In genomic region chr3:40468018-40468417, GRCh38 we compare ENCODE assay signal across 23 cellular contexts. TPM values are rescaled to one million over a fixed set of nuclear protein-coding genes. Genes with fewer than 3 reads are reported as not detected.
A peak's percentile ranks its signal among the peaks of the same experiment; 100 is the strongest.
DNase-seq lines count a peak whose midpoint lies in the region; ATAC-seq and TF ChIP-seq lines count a peak whose summit lies in the region.
"Had no signal": no experiment of that assay in that cellular context is flagged by ENCODE, and none has a peak within 500 bp of the region (broad histone marks: within the 10 kb centered on the region; RNA-seq: fewer than 3 reads in every experiment).

No MANE protein-coding gene starts in this region.

- H3K4me3 Mint-ChIP-seq in WTC11 = no peak overlapping the region
- H3K4me3 Mint-ChIP-seq: CD4-positive, alpha-beta memory T cell had no signal

- DNase-seq in HuH-7.5 (ENCODE audit: low spot score) (peak; percentile 29), WTC11 (ENCODE audit: low spot score) (no peak), right lobe of liver (no peak)
- DNase-seq: AML-193; Caco-2; CD4-positive, alpha-beta memory T cell; DMS79 treated with DMSO at 0.1 percent for 48 hours; GF-D8; KG1; MM.1S; NCI-H2081; NCI-H2171; NCI-H345; NCI-H510A treated with DMSO at 0.1 percent for 48 hours; SJCRH30 had no signal

- TF ChIP-seq CTCF in C4-2B (conservative IDR thresholded peaks at IDR 0.05) (no peak), WTC11 (IDR thresholded peaks at IDR 0.05) (no peak), right lobe of liver (IDR thresholded peaks at IDR 0.05) (no peak)

- no peaks in the 10 kb centered on the region for H3K27me3 Mint-ChIP-seq in WTC11 (ENCODE audit: low read depth)
- H3K27me3 Mint-ChIP-seq: CD4-positive, alpha-beta memory T cell had no signal

- ATAC-seq in WTC11 (no peak), right lobe of liver (peak; percentile 95 to 98 (median 96)), HG03469 (IDR thresholded peaks at IDR 0.05; ENCODE audit: unreplicated experiment) (no peak), GM18907 (IDR thresholded peaks at IDR 0.05; ENCODE audit: unreplicated experiment) (no peak), GM19463 (IDR thresholded peaks at IDR 0.05; ENCODE audit: unreplicated experiment) (no peak)
- ATAC-seq: Right ventricle myocardium inferior, SK-N-SH treated with all-trans-retinoic acid at 6 μM for 48 hours had no signal

- no peaks in the 10 kb centered on the region for H3K9me3 Mint-ChIP-seq in WTC11
- H3K9me3 Mint-ChIP-seq: CD4-positive, alpha-beta memory T cell had no signal

- peaks cover 10% of the 10 kb centered on the region for H3K4me1 Mint-ChIP-seq in WTC11

- CTCF ChIA-PET in WTC11 (lab: Charles Lee) = no interaction called here

- POLR2A ChIA-PET in WTC11 (lab: Charles Lee) = no interaction called here

- H3K4me3 ChIP-seq in right lobe of liver = no peak overlapping the region
- H3K4me3 ChIP-seq: A549; BLaER1 treated with 17β-estradiol and CSF1 and Interleukin-3, amounts not matched to agents 10 nM and 100 nM; SJCRH30 had no signal

- peaks cover 15% of the 10 kb centered on the region for H3K36me3 Mint-ChIP-seq in WTC11

- peaks cover 4 to 17% (median 12%) of the 10 kb centered on the region in 4 donors for H3K36me3 ChIP-seq in right lobe of liver

- TF ChIP-seq POLR2A in right lobe of liver (IDR thresholded peaks at IDR 0.05) = no peak

- H3K9me3 ChIP-seq in right lobe of liver = no peaks in the 10 kb centered on the region
- H3K9me3 ChIP-seq: A549; BLaER1 treated with 17β-estradiol and CSF1 and Interleukin-3, amounts not matched to agents 10 nM and 100 nM; Caco-2; SJCRH30 had no signal

- H3K4me1 ChIP-seq in right lobe of liver = peaks cover 0 to 3% (median 0%) of the 10 kb centered on the region in 4 donors
- H3K4me1 ChIP-seq: A549, Caco-2, SJCRH30 had no signal

- H3K27ac ChIP-seq in C4-2B = peak overlapping the region; percentile 51
- H3K27ac ChIP-seq in right lobe of liver = peak overlapping the region in 2 of 3 donors; percentile 9 to 27
- H3K27ac ChIP-seq: A549; BLaER1 treated with 17β-estradiol and CSF1 and Interleukin-3, amounts not matched to agents 10 nM and 100 nM; SJCRH30 had no signal

- WGBS in right lobe of liver (ENCODE audit: insufficient coverage, low coverage, low lambda C conversion rate, missing lambda C conversion rate) = 36% methylated on average over 4 of the region's 4 CpGs

- intact Hi-C loops in right lobe of liver (cut with DNase I) = no loop called here

- H3K27ac Mint-ChIP-seq in WTC11 = peak overlapping the region; percentile 69; the same call in 1 of the 2 replicates

- no peaks in the 10 kb centered on the region for H3K27me3 ChIP-seq in right lobe of liver
- H3K27me3 ChIP-seq: BLaER1 treated with 17β-estradiol and CSF1 and Interleukin-3, amounts not matched to agents 10 nM and 100 nM; SJCRH30 had no signal

TF ChIP-seq in WTC11, 78 proteins besides CTCF, POLR2A, EP300 and RAD21:
- TF ChIP-seq MAX (CRISPR knock-in tag; IDR thresholded peaks at IDR 0.05) (no peak), ZBTB21 (CRISPR knock-in tag; IDR thresholded peaks at IDR 0.05; ENCODE audit: borderline replicate concordance) (no peak), RELA (CRISPR knock-in tag; IDR thresholded peaks at IDR 0.05; ENCODE audit: borderline replicate concordance) (no peak), GABPB1 (CRISPR knock-in tag; IDR thresholded peaks at IDR 0.05) (no peak), JUN (CRISPR knock-in tag; IDR thresholded peaks at IDR 0.05) (no peak)
- TF ChIP-seq, protein P1, sequence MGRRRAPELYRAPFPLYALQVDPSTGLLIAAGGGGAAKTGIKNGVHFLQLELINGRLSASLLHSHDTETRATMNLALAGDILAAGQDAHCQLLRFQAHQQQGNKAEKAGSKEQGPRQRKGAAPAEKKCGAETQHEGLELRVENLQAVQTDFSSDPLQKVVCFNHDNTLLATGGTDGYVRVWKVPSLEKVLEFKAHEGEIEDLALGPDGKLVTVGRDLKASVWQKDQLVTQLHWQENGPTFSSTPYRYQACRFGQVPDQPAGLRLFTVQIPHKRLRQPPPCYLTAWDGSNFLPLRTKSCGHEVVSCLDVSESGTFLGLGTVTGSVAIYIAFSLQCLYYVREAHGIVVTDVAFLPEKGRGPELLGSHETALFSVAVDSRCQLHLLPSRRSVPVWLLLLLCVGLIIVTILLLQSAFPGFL (CRISPR knock-in tag; IDR thresholded peaks at IDR 0.05; ENCODE audit: borderline replicate concordance) = no peak

RNA-seq across cellular contexts. Expression of gene ZNF619, which starts 8.9 kb away (rescaled TPM):
- total RNA-seq in WTC11 (2021) = 7.2 to 11.2 TPM (median 9.7 TPM) in 3 replicates
- 1 to 10 TPM; 2.0 to 5.2 (median 4.5) TPM for total RNA-seq in right lobe of liver

RNA-seq across cellular contexts. Expression of gene RPL14, which starts 10.9 kb away (rescaled TPM):
- total RNA-seq in WTC11 (2021) = 2,759 to 2,816 TPM (median 2,760 TPM) in 3 replicates
- total RNA-seq in right lobe of liver = 100 to 1,000 TPM; 173 to 573 (median 551) TPM

RNA-seq across cellular contexts. Expression of gene ZNF620, which starts 37.8 kb away (rescaled TPM):
- total RNA-seq in WTC11 (2021) = 15.6 to 19.8 TPM (median 17.2 TPM) in 3 replicates
- 1 to 10 TPM; 1.1 to 2.3 (median 1.6) TPM for total RNA-seq in right lobe of liver

RNA-seq across cellular contexts. Expression of gene ZNF621, which starts 56.7 kb away (rescaled TPM):
- 17.7 to 20.5 TPM (median 20.0 TPM) in 3 replicates for total RNA-seq in WTC11 (2021)
- total RNA-seq in right lobe of liver = 10 to 100 TPM in 1 of 6 experiments, 1 to 10 TPM in 5; 4.9 to 11.1 (median 7.8) TPM

Comparison
In these comparisons a context has a peak if more than half of its experiments do, and no peak if none do; other contexts are left out.
1. ATAC-seq: peak in right lobe of liver (4 of 4); none in WTC11 (single experiment), HG03469 (single experiment), GM18907 (single experiment) and GM19463 (single experiment).